ENCODE assay signal across 12 cellular contexts in genomic region chr6:42694586-42694985, GRCh38. TPM values are rescaled to one million over a fixed set of nuclear protein-coding genes. Genes with fewer than 3 reads are reported as not detected.
DNase-seq lines count a peak whose midpoint lies in the region; ATAC-seq and TF ChIP-seq lines count a peak whose summit lies in the region.
"Had no signal": no experiment of that assay in that cellular context is flagged by ENCODE, and none has a peak within 500 bp of the region (broad histone marks: within the 10 kb centered on the region; RNA-seq: fewer than 3 reads in every experiment).

No MANE protein-coding gene starts in this region.

- H3K27me3 Mint-ChIP-seq in MCF 10A (ENCODE audit: insufficient read depth, unreplicated experiment) = no peaks in the 10 kb centered on the region
- H3K27me3 Mint-ChIP-seq in activated T-helper 2 cell treated with anti-CD3 and anti-CD28 coated beads, Interferon-gamma antibody, Interleukin-2, Interleukin-4, amounts not matched to agents 10 μg/mL and 5 μg/mL and 100 μg/mL, durations not matched to agents 14 hours and 24 hours and 36 hours (ENCODE audit: low read depth) = no peaks in the 10 kb centered on the region

- H3K4me3 Mint-ChIP-seq in MCF 10A (ENCODE audit: unreplicated experiment) = no peak overlapping the region
- no peak overlapping the region for H3K4me3 Mint-ChIP-seq in activated T-helper 2 cell treated with anti-CD3 and anti-CD28 coated beads, Interferon-gamma antibody, Interleukin-2, Interleukin-4, amounts not matched to agents 10 μg/mL and 5 μg/mL and 100 μg/mL, durations not matched to agents 14 hours and 24 hours and 36 hours (ENCODE audit: low read depth)
- H3K4me3 Mint-ChIP-seq: neural crest cell had no signal

- DNase-seq in breast epithelium (ENCODE audit: low spot score in 2 of 2) (no peak), MCF 10A (ENCODE audit: unreplicated experiment) (no peak), amniotic epithelial cell (ENCODE audit: low read depth) (peak; percentile 63), kidney glomerular epithelial cell (lab: John Stamatoyannopoulos, UW) (peak; percentile 30), upper lobe of right lung (no peak)
- no peak for DNase-seq in activated T-helper 2 cell treated with anti-CD3 and anti-CD28 coated beads, Interferon-gamma antibody, Interleukin-2, Interleukin-4, amounts not matched to agents 10 μg/mL and 5 μg/mL and 100 μg/mL, durations not matched to agents 14 hours and 24 hours and 36 hours (ENCODE audit: low spot score)
- no peak for DNase-seq in activated effector memory CD4-positive, alpha-beta T cell treated with anti-CD3 and anti-CD28 coated beads, Interleukin-2, amount 50 U/mL, for 16 hours
- DNase-seq: activated CD8-positive, alpha-beta memory T cell treated with anti-CD3 and anti-CD28 coated beads for 24 hours; SHP77 treated with DMSO at 0.1 percent for 48 hours had no signal

- H3K27ac ChIP-seq in breast epithelium = peak overlapping the region; percentile 13 to 72
- H3K27ac ChIP-seq in upper lobe of right lung = peak overlapping the region; percentile 42

- H3K36me3 ChIP-seq in breast epithelium = no peaks in the 10 kb centered on the region
- peaks cover 56% of the 10 kb centered on the region for H3K36me3 ChIP-seq in upper lobe of right lung

- H3K9me3 ChIP-seq in breast epithelium (no peaks in the 10 kb centered on the region), upper lobe of right lung (no peaks in the 10 kb centered on the region)
- H3K9me3 ChIP-seq: BLaER1 treated with 17β-estradiol and CSF1 and Interleukin-3, amounts not matched to agents 10 nM and 100 nM had no signal

- H3K4me3 ChIP-seq in breast epithelium (no peak overlapping the region), upper lobe of right lung (no peak overlapping the region)
- H3K4me3 ChIP-seq: BLaER1 treated with 17β-estradiol and CSF1 and Interleukin-3, amounts not matched to agents 10 nM and 100 nM had no signal

- H3K4me1 ChIP-seq in breast epithelium (peaks cover 0 to 23% of the 10 kb centered on the region in 2 donors), upper lobe of right lung (peaks cover 18% of the 10 kb centered on the region)

- no peak for ATAC-seq in upper lobe of right lung
- no peak for ATAC-seq in GM19324 (IDR thresholded peaks at IDR 0.05; ENCODE audit: low FRiP score, unreplicated experiment)

- CTCF ChIA-PET in MCF 10A (lab: Yijun Ruan, JAX) = interaction anchor here (0.6 to 3.1 kb wide), 7 partner anchors 11 to 182 kb away, joined by 3 to 19 read pairs (median 4); no protein-coding TSS in a partner anchor

- BruUV-seq in MCF 10A (replicated peaks; lab: Mats Ljungman, UMichigan) = no TSS peak

- intact Hi-C loops in breast epithelium (cut with DNase I; ENCODE audit: low total_unique reads) (no loop called here), MCF 10A (cut with micrococcal nuclease) (no loop called here), upper lobe of right lung (cut with DNase I) (no loop called here)
- intact Hi-C loops in activated T-helper 2 cell treated with anti-CD3 and anti-CD28 coated beads, Interferon-gamma antibody, Interleukin-2, Interleukin-4, amounts not matched to agents 10 μg/mL and 5 μg/mL and 100 μg/mL, durations not matched to agents 14 hours and 24 hours and 36 hours (cut with micrococcal nuclease) = loop anchor here (1.0 kb wide), 1 partner anchor 32 kb away; no protein-coding TSS in a partner anchor

- no peaks in the 10 kb centered on the region for H3K9me3 Mint-ChIP-seq in MCF 10A (ENCODE audit: unreplicated experiment)
- H3K9me3 Mint-ChIP-seq in activated T-helper 2 cell treated with anti-CD3 and anti-CD28 coated beads, Interferon-gamma antibody, Interleukin-2, Interleukin-4, amounts not matched to agents 10 μg/mL and 5 μg/mL and 100 μg/mL, durations not matched to agents 14 hours and 24 hours and 36 hours = no peaks in the 10 kb centered on the region
- H3K9me3 Mint-ChIP-seq: neural crest cell had no signal

- TF ChIP-seq POLR2A in breast epithelium (IDR thresholded peaks at IDR 0.05) = no peak

- POLR2A ChIA-PET in MCF 10A (lab: Yijun Ruan, JAX) = interaction anchor here (0.8 to 1.4 kb wide), 5 partner anchors 10 to 289 kb away, joined by 3 to 5 read pairs (median 3); partner anchors contain the start of gene PPP2R5D

- H3K27ac Mint-ChIP-seq in MCF 10A (ENCODE audit: low read depth, unreplicated experiment) = no peak overlapping the region
- H3K27ac Mint-ChIP-seq in activated T-helper 2 cell treated with anti-CD3 and anti-CD28 coated beads, Interferon-gamma antibody, Interleukin-2, Interleukin-4, amounts not matched to agents 10 μg/mL and 5 μg/mL and 100 μg/mL, durations not matched to agents 14 hours and 24 hours and 36 hours = no peak overlapping the region

- H3K27me3 ChIP-seq in breast epithelium (no peaks in the 10 kb centered on the region), upper lobe of right lung (no peaks in the 10 kb centered on the region)
- H3K27me3 ChIP-seq: BLaER1 treated with 17β-estradiol and CSF1 and Interleukin-3, amounts not matched to agents 10 nM and 100 nM had no signal

- H3K36me3 Mint-ChIP-seq in MCF 10A (ENCODE audit: insufficient read depth, unreplicated experiment) = peaks cover 56% of the 10 kb centered on the region
- H3K36me3 Mint-ChIP-seq in activated T-helper 2 cell treated with anti-CD3 and anti-CD28 coated beads, Interferon-gamma antibody, Interleukin-2, Interleukin-4, amounts not matched to agents 10 μg/mL and 5 μg/mL and 100 μg/mL, durations not matched to agents 14 hours and 24 hours and 36 hours (ENCODE audit: low read depth) = peaks cover 47% of the 10 kb centered on the region

- TF ChIP-seq CTCF in breast epithelium (IDR thresholded peaks at IDR 0.05) = no peak
- no peak for TF ChIP-seq CTCF in MCF 10A (IDR thresholded peaks at IDR 0.05; ENCODE audit: unreplicated experiment)
- no peak for TF ChIP-seq CTCF in upper lobe of right lung (IDR thresholded peaks at IDR 0.05)

- H3K4me1 Mint-ChIP-seq in MCF 10A (ENCODE audit: insufficient read depth, unreplicated experiment) = peaks cover 19% of the 10 kb centered on the region
- peaks cover 27% of the 10 kb centered on the region for H3K4me1 Mint-ChIP-seq in activated T-helper 2 cell treated with anti-CD3 and anti-CD28 coated beads, Interferon-gamma antibody, Interleukin-2, Interleukin-4, amounts not matched to agents 10 μg/mL and 5 μg/mL and 100 μg/mL, durations not matched to agents 14 hours and 24 hours and 36 hours (ENCODE audit: low read depth)
- H3K4me1 Mint-ChIP-seq: neural crest cell had no signal

RNA-seq across cellular contexts. Expression of gene PRPH2, which starts 27.8 kb away (rescaled TPM):
- total RNA-seq in breast epithelium (under 1 TPM in 2 of 3 donors, not detected in 1; 0.32 to 0.59 TPM), MCF 10A (2022) (not detected in 2 replicates), upper lobe of right lung (1.2 TPM)
- total RNA-seq in activated T-helper 2 cell treated with anti-CD3 and anti-CD28 coated beads, Interferon-gamma antibody, Interleukin-2, Interleukin-4, amounts not matched to agents 10 μg/mL and 5 μg/mL and 100 μg/mL, durations not matched to agents 14 hours and 24 hours and 36 hours = not detected in 2 replicates
- total RNA-seq: neural crest cell had no signal

RNA-seq across cellular contexts. Expression of gene TBCC, which starts 51.3 kb away (rescaled TPM):
- total RNA-seq in breast epithelium = 10 to 100 TPM; 21.3 to 27.7 (median 26.3) TPM
- total RNA-seq in MCF 10A (2022) = 13.7 and 19.4 TPM in 2 replicates
- total RNA-seq in upper lobe of right lung = 17.8 TPM
- 17.7 and 19.5 TPM in 2 replicates for total RNA-seq in activated T-helper 2 cell treated with anti-CD3 and anti-CD28 coated beads, Interferon-gamma antibody, Interleukin-2, Interleukin-4, amounts not matched to agents 10 μg/mL and 5 μg/mL and 100 μg/mL, durations not matched to agents 14 hours and 24 hours and 36 hours

Comparison
In these comparisons a context has a peak if more than half of its experiments do, and no peak if none do; other contexts are left out.
1. DNase-seq: peak in amniotic epithelial cell (single experiment) and kidney glomerular epithelial cell (single experiment); none in breast epithelium (0 of 2), MCF 10A (single experiment), upper lobe of right lung (single experiment), activated T-helper 2 cell treated with anti-CD3 and anti-CD28 coated beads, Interferon-gamma antibody, Interleukin-2, Interleukin-4, amounts not matched to agents 10 μg/mL and 5 μg/mL and 100 μg/mL, durations not matched to agents 14 hours and 24 hours and 36 hours (single experiment) and activated effector memory CD4-positive, alpha-beta T cell treated with anti-CD3 and anti-CD28 coated beads, Interleukin-2, amount 50 U/mL, for 16 hours (single experiment).